ENCODE assay signal across 2 cellular contexts in genomic region chr17:75090871-75091854, GRCh38.
TF ChIP-seq lines count a peak whose summit lies in the region.

No MANE protein-coding gene starts in this region.

TF ChIP-seq in A549, 52 proteins besides CTCF, POLR2A, EP300 and RAD21 (continued from another document):
- TF ChIP-seq BCL3 (IDR thresholded peaks at IDR 0.05), result no peak
- TF ChIP-seq USF2 (IDR thresholded peaks at IDR 0.05), result no peak

TF ChIP-seq in liver, 16 proteins besides CTCF, POLR2A, EP300 and RAD21 (continued from another document):
- TF ChIP-seq ZBTB33 (IDR thresholded peaks at IDR 0.05), result no peak
- no peak for TF ChIP-seq FOXA1 (IDR thresholded peaks at IDR 0.05)
TF ChIP-seq in liver: peak in this region for 3.
